ENCODE assay signal across 1 cellular context in genomic region chr18:34329840-34330239, GRCh38.
TF ChIP-seq lines count a peak whose summit lies in the region.

No MANE protein-coding gene starts in this region.

TF ChIP-seq in HepG2, 621 proteins besides CTCF, POLR2A, EP300 and RAD21 (continued from another document):
- TF ChIP-seq ZNF609 (CRISPR knock-in tag; IDR thresholded peaks at IDR 0.05; ENCODE audit: borderline replicate concordance) (no peak), HNRNPK (IDR thresholded peaks at IDR 0.05; ENCODE audit: low read depth, low read length, poor library complexity, severe bottlenecking) (no peak), KMT2A (CRISPR knock-in tag; IDR thresholded peaks at IDR 0.05) (no peak), ZNF768 (CRISPR knock-in tag; IDR thresholded peaks at IDR 0.05) (no peak), ZNF772 (CRISPR knock-in tag; IDR thresholded peaks at IDR 0.05) (no peak)
